13 cellular contexts compared by ENCODE assay signal in genomic region chr16:640614-641013, GRCh38. TPM values are rescaled to one million over a fixed set of nuclear protein-coding genes. Genes with fewer than 3 reads are reported as not detected.
A peak's percentile ranks its signal among the peaks of the same experiment; 100 is the strongest.
DNase-seq lines count a peak whose midpoint lies in the region; ATAC-seq and TF ChIP-seq lines count a peak whose summit lies in the region.
"Had no signal": no experiment of that assay in that cellular context is flagged by ENCODE, and none has a peak within 500 bp of the region (broad histone marks: within the 10 kb centered on the region; RNA-seq: fewer than 3 reads in every experiment).

No MANE protein-coding gene starts in this region.

- WGBS in right cardiac atrium, result 94% methylated on average over 5 of the region's 5 CpGs

- H3K9me3 Mint-ChIP-seq in activated T-helper 17 cell treated with anti-CD3 and anti-CD28 coated beads, Interleukin-2, amount 50 U/mL, for 72 hours, result no peaks in the 10 kb centered on the region
- H3K9me3 Mint-ChIP-seq in mesothelial cell of epicardium, result no peaks in the 10 kb centered on the region

- no peaks in the 10 kb centered on the region for H3K27me3 Mint-ChIP-seq in activated T-helper 17 cell treated with anti-CD3 and anti-CD28 coated beads, Interleukin-2, amount 50 U/mL, for 72 hours
- H3K27me3 Mint-ChIP-seq in mesothelial cell of epicardium (ENCODE audit: low read depth), result no peaks in the 10 kb centered on the region

- peaks cover 19% of the 10 kb centered on the region for H3K36me3 Mint-ChIP-seq in activated T-helper 17 cell treated with anti-CD3 and anti-CD28 coated beads, Interleukin-2, amount 50 U/mL, for 72 hours (ENCODE audit: low read depth)
- H3K36me3 Mint-ChIP-seq in mesothelial cell of epicardium, result no peaks in the 10 kb centered on the region

- H3K4me3 Mint-ChIP-seq in activated T-helper 17 cell treated with anti-CD3 and anti-CD28 coated beads, Interleukin-2, amount 50 U/mL, for 72 hours, result peak overlapping the region; percentile 50
- peak overlapping the region; percentile 39 for H3K4me3 Mint-ChIP-seq in mesothelial cell of epicardium

- H3K27me3 ChIP-seq in right cardiac atrium (ENCODE audit: control insufficient read depth, insufficient read depth) (no peaks in the 10 kb centered on the region), vagina (no peaks in the 10 kb centered on the region)

- H3K27ac Mint-ChIP-seq in activated T-helper 17 cell treated with anti-CD3 and anti-CD28 coated beads, Interleukin-2, amount 50 U/mL, for 72 hours, result no peak overlapping the region
- no peak overlapping the region for H3K27ac Mint-ChIP-seq in mesothelial cell of epicardium

- intact Hi-C loops in right cardiac atrium (cut with DNase I), result no loop called here
- intact Hi-C loops in Right ventricle myocardium superior (cut with DNase I), result no loop called here
- intact Hi-C loops in vagina (cut with DNase I), result loop anchor here (10.0 kb wide), 1 partner anchor 256 kb away; the partner anchor contains the start of gene PGAP6

- H3K4me1 ChIP-seq in right cardiac atrium (ENCODE audit: control insufficient read depth, insufficient read depth, low read length), result peaks cover 3% of the 10 kb centered on the region
- peaks cover 46% of the 10 kb centered on the region for H3K4me1 ChIP-seq in vagina

- DNase-seq in right cardiac atrium (no peak), Right ventricle myocardium superior (no peak), mesothelial cell of epicardium (ENCODE audit: low spot score in 2 of 2, unreplicated experiment in 2 of 2) (no peak), vagina (ENCODE audit: extremely low spot score in 2 of 2) (no peak), RKO (ENCODE audit: low spot score) (no peak)
- DNase-seq in stimulated activated CD8-positive, alpha-beta memory T cell treated with anti-CD3 and anti-CD28 coated beads, Interleukin-4, amount 100 ng/mL, for 48 hours, result no peak
- DNase-seq: activated gamma-delta T cell treated with Interleukin-2 at 50 U/mL for 16 hours, DMS 273 treated with DMSO at 0.1 percent for 48 hours, HCEC 1CT, spleen had no signal

- no peaks in the 10 kb centered on the region for H3K36me3 ChIP-seq in vagina
- H3K36me3 ChIP-seq: spleen had no signal

- H3K4me3 ChIP-seq in right cardiac atrium (ENCODE audit: low read length), result peak overlapping the region; percentile 72
- no peak overlapping the region for H3K4me3 ChIP-seq in vagina

- H3K9me3 ChIP-seq in right cardiac atrium (ENCODE audit: control insufficient read depth, low read length), result no peaks in the 10 kb centered on the region
- no peaks in the 10 kb centered on the region for H3K9me3 ChIP-seq in vagina
- H3K9me3 ChIP-seq: spleen had no signal

- no peak for ATAC-seq in right cardiac atrium
- ATAC-seq in Right ventricle myocardium superior (ENCODE audit: poor library complexity), result no peak
- ATAC-seq in activated T-helper 17 cell treated with anti-CD3 and anti-CD28 coated beads, Interleukin-2, amount 50 U/mL, for 72 hours (replicated peaks), result no peak
- ATAC-seq in GM21381 (IDR thresholded peaks at IDR 0.05; ENCODE audit: unreplicated experiment), result no peak
- ATAC-seq: left lobe of liver had no signal

- TF ChIP-seq POLR2A in vagina (IDR thresholded peaks at IDR 0.05), result no peak

- H3K27ac ChIP-seq in right cardiac atrium (ENCODE audit: low read length), result no peak overlapping the region
- peak overlapping the region; percentile 80 for H3K27ac ChIP-seq in vagina

- no peak for TF ChIP-seq CTCF in mesothelial cell of epicardium (IDR thresholded peaks at IDR 0.05; ENCODE audit: unreplicated experiment)
- no peak for TF ChIP-seq CTCF in vagina (IDR thresholded peaks at IDR 0.05)

- peaks cover 14% of the 10 kb centered on the region for H3K4me1 Mint-ChIP-seq in activated T-helper 17 cell treated with anti-CD3 and anti-CD28 coated beads, Interleukin-2, amount 50 U/mL, for 72 hours
- H3K4me1 Mint-ChIP-seq in mesothelial cell of epicardium, result peaks cover 8% of the 10 kb centered on the region

RNA-seq across cellular contexts. Expression of gene MCRIP2, which starts 1.0 kb away (rescaled TPM):
- 100 to 1,000 TPM in 1 of 4 donors, 10 to 100 TPM in 3; 71.2 to 121 (median 85.6) TPM for total RNA-seq in right cardiac atrium
- polyA plus RNA-seq in right cardiac atrium, result 141 TPM
- total RNA-seq in Right ventricle myocardium superior, result 205 TPM
- 10 to 100 TPM; 29.2 to 54.5 TPM for total RNA-seq in activated T-helper 17 cell treated with anti-CD3 and anti-CD28 coated beads, Interleukin-2, amount 50 U/mL, for 72 hours
- 20.5 to 24.6 TPM (median 21.7 TPM) in 3 replicates for total RNA-seq in mesothelial cell of epicardium
- total RNA-seq in vagina, result 27.0 TPM

RNA-seq across cellular contexts. Expression of gene METTL26, which starts 4.5 kb away (rescaled TPM):
- total RNA-seq in right cardiac atrium (10 to 100 TPM; 55.4 to 60.3 (median 56.6) TPM), Right ventricle myocardium superior (52.5 TPM), mesothelial cell of epicardium (72.1 to 74.0 TPM (median 73.2 TPM) in 3 replicates), vagina (187 TPM)
- 128 TPM for polyA plus RNA-seq in right cardiac atrium
- total RNA-seq in activated T-helper 17 cell treated with anti-CD3 and anti-CD28 coated beads, Interleukin-2, amount 50 U/mL, for 72 hours, result 100 to 1,000 TPM in 1 of 2 donors, 10 to 100 TPM in 1; 87.4 to 115 TPM

RNA-seq across cellular contexts. Expression of gene WDR90, which starts 8.6 kb away (rescaled TPM):
- total RNA-seq in right cardiac atrium, result 10 to 100 TPM; 10.5 to 13.7 (median 12.0) TPM
- 8.1 TPM for polyA plus RNA-seq in right cardiac atrium
- total RNA-seq in Right ventricle myocardium superior, result 10.8 TPM
- total RNA-seq in activated T-helper 17 cell treated with anti-CD3 and anti-CD28 coated beads, Interleukin-2, amount 50 U/mL, for 72 hours, result 10 to 100 TPM; 50.7 to 93.9 TPM
- 75.9 to 86.9 TPM (median 77.2 TPM) in 3 replicates for total RNA-seq in mesothelial cell of epicardium
- total RNA-seq in vagina, result 34.9 TPM

RNA-seq across cellular contexts. Expression of gene WFIKKN1, which starts 9.8 kb away (rescaled TPM):
- total RNA-seq in right cardiac atrium (under 1 TPM; 0.15 to 0.70 (median 0.20) TPM), Right ventricle myocardium superior (0.13 TPM), mesothelial cell of epicardium (0.47 to 0.94 TPM (median 0.84 TPM) in 3 replicates), vagina (3.2 TPM)
- 0.29 TPM for polyA plus RNA-seq in right cardiac atrium
- total RNA-seq in activated T-helper 17 cell treated with anti-CD3 and anti-CD28 coated beads, Interleukin-2, amount 50 U/mL, for 72 hours, result under 1 TPM; 0.45 to 0.53 TPM

RNA-seq across cellular contexts. Expression of gene RHOT2, which starts 27.3 kb away (rescaled TPM):
- total RNA-seq in right cardiac atrium (100 to 1,000 TPM in 1 of 4 donors, 10 to 100 TPM in 3; 84.3 to 104 (median 90.8) TPM), Right ventricle myocardium superior (81.9 TPM), mesothelial cell of epicardium (190 to 207 TPM (median 194 TPM) in 3 replicates), vagina (91.1 TPM)
- 101 TPM for polyA plus RNA-seq in right cardiac atrium
- total RNA-seq in activated T-helper 17 cell treated with anti-CD3 and anti-CD28 coated beads, Interleukin-2, amount 50 U/mL, for 72 hours, result 100 to 1,000 TPM; 134 to 149 TPM
